ENCODE assay signal across 7 cellular contexts in the genomic region with DNA sequence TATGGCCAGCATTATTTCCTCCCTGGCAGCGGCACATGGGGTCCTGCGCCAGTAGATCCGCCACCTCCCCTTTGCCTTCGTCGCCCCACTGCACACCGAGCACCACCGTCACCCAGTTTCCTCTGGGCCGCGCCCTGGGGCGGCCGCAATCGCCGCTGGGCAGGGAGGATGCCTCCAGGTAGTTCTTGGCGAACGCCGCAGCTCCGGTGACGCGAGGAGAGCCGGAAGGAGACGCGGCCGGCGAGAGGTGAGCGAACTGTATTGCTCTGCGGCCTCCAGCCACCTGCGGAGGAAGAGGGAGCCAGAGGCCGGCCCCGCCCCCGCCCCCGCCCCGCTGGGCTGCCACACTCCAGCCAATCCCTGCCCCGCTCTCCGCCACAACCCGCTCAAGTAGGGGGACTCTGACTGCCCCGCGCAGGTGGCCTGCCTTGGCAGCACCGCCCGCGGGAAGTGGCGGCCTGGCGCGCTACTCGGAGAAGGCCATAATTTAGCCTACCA. TPM values are rescaled to one million over a fixed set of nuclear protein-coding genes. Genes with fewer than 3 reads are reported as not detected.
A peak's percentile ranks its signal among the peaks of the same experiment; 100 is the strongest.
DNase-seq lines count a peak whose midpoint lies in the region; ATAC-seq and TF ChIP-seq lines count a peak whose summit lies in the region.

No MANE protein-coding gene starts in this region.

- peak overlapping the region; percentile 70 for H3K4me3 Mint-ChIP-seq in activated naive CD8-positive, alpha-beta T cell treated with anti-CD3 and anti-CD28 coated beads for 36 hours

- TF ChIP-seq CTCF in PC-9 (conservative IDR thresholded peaks at IDR 0.05) = no peak

- H3K79me2 ChIP-seq in PC-9 (ENCODE audit: low read depth) = no peaks in the 10 kb centered on the region

- no peaks in the 10 kb centered on the region; the same call in 1 of the 2 replicates for H3K9me3 ChIP-seq in PC-9 (ENCODE audit: insufficient read depth, low read depth)

- ATAC-seq in GM19025 (IDR thresholded peaks at IDR 0.05; ENCODE audit: low read depth, unreplicated experiment) = peak; percentile 92
- peak; percentile 88 for ATAC-seq in HG02981 (IDR thresholded peaks at IDR 0.05; ENCODE audit: unreplicated experiment)
- ATAC-seq in left colon = peak; percentile 99

- H2AFZ ChIP-seq in PC-9 = peak overlapping the region; percentile 70

- H3K4me1 Mint-ChIP-seq in activated naive CD8-positive, alpha-beta T cell treated with anti-CD3 and anti-CD28 coated beads for 36 hours = peaks cover 10% of the 10 kb centered on the region

- H3K27ac ChIP-seq in PC-9 = no peak overlapping the region

- POLR2A ChIA-PET in PC-9 (lab: Charles Lee; ENCODE audit: unreplicated experiment) = interaction anchor here (0.6 kb wide), 1 partner anchor 213 kb away, joined by 4 read pairs; no protein-coding TSS in a partner anchor

- peak overlapping the region; percentile 47; the same call in 1 of the 2 replicates for H3K4me3 ChIP-seq in PC-9

- no peaks in the 10 kb centered on the region for H3K27me3 Mint-ChIP-seq in activated naive CD8-positive, alpha-beta T cell treated with anti-CD3 and anti-CD28 coated beads for 36 hours

- H3K27ac Mint-ChIP-seq in activated naive CD8-positive, alpha-beta T cell treated with anti-CD3 and anti-CD28 coated beads for 36 hours = peak overlapping the region; percentile 62

- H3F3A ChIP-seq in PC-9 (ENCODE audit: insufficient read depth, low read depth) = no peaks in the 10 kb centered on the region; the same call in 1 of the 2 replicates

- DNase-seq in PC-9 (peak; percentile 77 to 83), left colon (peak; percentile 85 to 86), CD1c-positive myeloid dendritic cell (ENCODE audit: extremely low spot score) (no peak)
- peak; percentile 58 for DNase-seq in activated naive CD8-positive, alpha-beta T cell treated with anti-CD3 and anti-CD28 coated beads for 36 hours
- DNase-seq in stimulated activated CD8-positive, alpha-beta memory T cell treated with anti-CD3 and anti-CD28 coated beads, Interleukin-2, amount 100 ng/mL, for 48 hours (ENCODE audit: low read depth in 2 of 2) = peak; percentile 39 to 48

- peak overlapping the region; percentile 81 for H3K4me2 ChIP-seq in PC-9

- H3K9me2 ChIP-seq in PC-9 (ENCODE audit: insufficient read depth) = no peaks in the 10 kb centered on the region

- no TSS peak for BruUV-seq in PC-9 (replicated peaks; lab: Mats Ljungman, UMichigan)

- CTCF ChIA-PET in PC-9 (lab: Charles Lee) = no interaction called here

- H4K20me1 ChIP-seq in PC-9 (ENCODE audit: insufficient read depth) = no peaks in the 10 kb centered on the region

- peaks cover 29% of the 10 kb centered on the region for H3K36me3 Mint-ChIP-seq in activated naive CD8-positive, alpha-beta T cell treated with anti-CD3 and anti-CD28 coated beads for 36 hours

- H3K36me3 ChIP-seq in PC-9 (ENCODE audit: low read depth) = no peaks in the 10 kb centered on the region

- peaks cover 23% of the 10 kb centered on the region for H3K9me3 Mint-ChIP-seq in activated naive CD8-positive, alpha-beta T cell treated with anti-CD3 and anti-CD28 coated beads for 36 hours

- no peaks in the 10 kb centered on the region for H3K4me1 ChIP-seq in PC-9 (replicated peaks; ENCODE audit: insufficient read depth)

- peaks cover 24% of the 10 kb centered on the region; the same call in 1 of the 2 replicates for H3K27me3 ChIP-seq in PC-9 (ENCODE audit: insufficient read depth, low read depth)

- intact Hi-C loops in PC-9 (cut with micrococcal nuclease; ENCODE audit: unreplicated experiment) (loop anchor here (10.0 kb wide), 1 partner anchor 86 kb away; the partner anchor contains the start of gene SLFN11), left colon (cut with DNase I, micrococcal nuclease) (no loop called here)

RNA-seq across cellular contexts. Expression of gene SLFN13, which starts 11.8 kb away (rescaled TPM):
- total RNA-seq in PC-9 (2021) (22.1 and 38.5 TPM in 2 replicates), left colon (10 to 100 TPM in 1 of 2 donors, 1 to 10 TPM in 1; 8.6 to 12.5 TPM)
- 10 to 100 TPM; 22.0 to 22.1 TPM for total RNA-seq in activated naive CD8-positive, alpha-beta T cell treated with anti-CD3 and anti-CD28 coated beads for 36 hours

RNA-seq across cellular contexts. Expression of gene SLFN12, which starts 28.1 kb away (rescaled TPM):
- total RNA-seq in PC-9 (2021) (9.7 and 14.3 TPM in 2 replicates), left colon (1 to 10 TPM; 2.8 to 3.8 TPM)
- total RNA-seq in activated naive CD8-positive, alpha-beta T cell treated with anti-CD3 and anti-CD28 coated beads for 36 hours = 1 to 10 TPM; 6.0 to 8.6 TPM
